ENCODE assay signal across 15 cellular contexts in genomic region chr3:197216169-197216860, GRCh38.
DNase-seq lines count a peak whose midpoint lies in the region; ATAC-seq and TF ChIP-seq lines count a peak whose summit lies in the region.
"Had no signal": no experiment of that assay in that cellular context is flagged by ENCODE, and none has a peak within 500 bp of the region (broad histone marks: within the 10 kb centered on the region; RNA-seq: fewer than 3 reads in every experiment).

No MANE protein-coding gene starts in this region.

- H3K4me3 ChIP-seq in iPS-15b (ENCODE audit: low read depth, low read length), result no peak overlapping the region
- H3K4me3 ChIP-seq in naive thymus-derived CD4-positive, alpha-beta T cell (ENCODE audit: low read length), result no peak overlapping the region
- H3K4me3 ChIP-seq: colonic mucosa had no signal

- H3K9me3 Mint-ChIP-seq in MCF 10A (ENCODE audit: unreplicated experiment), result no peaks in the 10 kb centered on the region
- H3K9me3 Mint-ChIP-seq in naive thymus-derived CD4-positive, alpha-beta T cell, result peaks cover 0 to 8% (median 0%) of the 10 kb centered on the region in 11 donors

- no peaks in the 10 kb centered on the region for H3K27me3 Mint-ChIP-seq in MCF 10A (ENCODE audit: insufficient read depth, unreplicated experiment)
- H3K27me3 Mint-ChIP-seq in naive thymus-derived CD4-positive, alpha-beta T cell, result no peaks in the 10 kb centered on the region

- BruUV-seq in MCF 10A (replicated peaks; lab: Mats Ljungman, UMichigan), result no TSS peak

- ATAC-seq in Right ventricle myocardium superior (ENCODE audit: poor library complexity) (peak; percentile 41), GM19035 (IDR thresholded peaks at IDR 0.05; ENCODE audit: unreplicated experiment) (no peak)
- no peak for ATAC-seq in naive thymus-derived CD4-positive, alpha-beta T cell
- ATAC-seq: stimulated activated naive CD8-positive, alpha-beta T cell treated with anti-CD3 and anti-CD28 coated beads, Interleukin-15, Interleukin-2, amounts not matched to agents 100 U/mL and 50 U/mL, for 24 hours had no signal

- intact Hi-C loops in Right ventricle myocardium superior (cut with DNase I) (no loop called here), cardiac septum (cut with DNase I) (no loop called here), MCF 10A (cut with micrococcal nuclease) (no loop called here)
- intact Hi-C loops in naive thymus-derived CD4-positive, alpha-beta T cell (cut with micrococcal nuclease), result no loop called here

- POLR2A ChIA-PET in MCF 10A (lab: Yijun Ruan, JAX), result interaction anchor here (0.6 to 1.3 kb wide), 7 partner anchors 9 to 285 kb away, joined by 3 to 5 read pairs (median 3); no protein-coding TSS in a partner anchor
- POLR2A ChIA-PET in naive thymus-derived CD4-positive, alpha-beta T cell (lab: Charles Lee), result no interaction called here

- no peak for TF ChIP-seq CTCF in MCF 10A (IDR thresholded peaks at IDR 0.05; ENCODE audit: unreplicated experiment)

- no peaks in the 10 kb centered on the region for H3K36me3 ChIP-seq in iPS-15b (ENCODE audit: control insufficient read depth, insufficient read depth, low read length)
- no peaks in the 10 kb centered on the region for H3K36me3 ChIP-seq in naive thymus-derived CD4-positive, alpha-beta T cell (ENCODE audit: control insufficient read depth in 2 of 3, insufficient read depth in 3 of 3, low read length in 3 of 3)
- H3K36me3 ChIP-seq: colonic mucosa had no signal

- no peak for DNase-seq in Right ventricle myocardium superior
- no peak for DNase-seq in cardiac septum (ENCODE audit: low spot score)
- DNase-seq in MCF 10A (ENCODE audit: unreplicated experiment), result peak; percentile 59
- DNase-seq in superior temporal gyrus (ENCODE audit: extremely low spot score), result no peak
- DNase-seq in naive thymus-derived CD4-positive, alpha-beta T cell, result no peak
- no peak for DNase-seq in Ammon's horn (ENCODE audit: low spot score)
- DNase-seq: 8988T; activated T-cell treated with anti-CD3 and anti-CD28 coated beads, Interleukin-2, amount 50 U/mL, for 1 hour; colonic mucosa; hypothalamus; NCI-H1436 treated with DMSO at 0.1 percent for 48 hours; stimulated activated naive CD8-positive, alpha-beta T cell treated with anti-CD3 and anti-CD28 coated beads, Interleukin-15, Interleukin-2, amounts not matched to agents 100 U/mL and 50 U/mL, for 24 hours had no signal

- peaks cover 19% of the 10 kb centered on the region for H3K4me1 ChIP-seq in iPS-15b (ENCODE audit: control insufficient read depth, insufficient read depth, low read length)
- H3K4me1 ChIP-seq in naive thymus-derived CD4-positive, alpha-beta T cell (ENCODE audit: control insufficient read depth in 2 of 2, insufficient read depth in 2 of 2, low read length in 2 of 2), result no peaks in the 10 kb centered on the region
- H3K4me1 ChIP-seq: colonic mucosa had no signal

- H3K9ac ChIP-seq in iPS-15b (ENCODE audit: low read depth, low read length), result peak overlapping the region; percentile 10

- CTCF ChIA-PET in MCF 10A (lab: Yijun Ruan, JAX), result no interaction called here
- CTCF ChIA-PET in naive thymus-derived CD4-positive, alpha-beta T cell (lab: Charles Lee), result no interaction called here

- peaks cover 5% of the 10 kb centered on the region for H3K36me3 Mint-ChIP-seq in MCF 10A (ENCODE audit: insufficient read depth, unreplicated experiment)
- H3K36me3 Mint-ChIP-seq in naive thymus-derived CD4-positive, alpha-beta T cell, result peaks cover 0 to 25% (median 15%) of the 10 kb centered on the region in 5 donors

- no peak overlapping the region for H3K27ac ChIP-seq in naive thymus-derived CD4-positive, alpha-beta T cell (ENCODE audit: low read depth, low read length)
- H3K27ac ChIP-seq: colonic mucosa, HL-60 had no signal

- no peaks in the 10 kb centered on the region for H3K9me3 ChIP-seq in iPS-15b (ENCODE audit: control insufficient read depth, insufficient read depth, low read length)
- no peaks in the 10 kb centered on the region for H3K9me3 ChIP-seq in naive thymus-derived CD4-positive, alpha-beta T cell (ENCODE audit: control insufficient read depth in 2 of 3, low read length in 3 of 3)
- H3K9me3 ChIP-seq: colonic mucosa had no signal

- peak overlapping the region; percentile 24 for H3K27ac Mint-ChIP-seq in MCF 10A (ENCODE audit: low read depth, unreplicated experiment)
- peak overlapping the region in 1 of 9 donors; percentile 57 for H3K27ac Mint-ChIP-seq in naive thymus-derived CD4-positive, alpha-beta T cell

- no peaks in the 10 kb centered on the region for H3K27me3 ChIP-seq in iPS-15b (ENCODE audit: control insufficient read depth, insufficient read depth, low read length)
- no peaks in the 10 kb centered on the region for H3K27me3 ChIP-seq in naive thymus-derived CD4-positive, alpha-beta T cell (ENCODE audit: control insufficient read depth in 2 of 2, insufficient read depth in 2 of 2, low read length in 2 of 2)
- H3K27me3 ChIP-seq: colonic mucosa had no signal

- peak overlapping the region; percentile 40 for H3K4me3 Mint-ChIP-seq in MCF 10A (ENCODE audit: unreplicated experiment)
- no peak overlapping the region for H3K4me3 Mint-ChIP-seq in naive thymus-derived CD4-positive, alpha-beta T cell

- H3K4me1 Mint-ChIP-seq in MCF 10A (ENCODE audit: insufficient read depth, unreplicated experiment), result peaks cover 37% of the 10 kb centered on the region
- H3K4me1 Mint-ChIP-seq in naive thymus-derived CD4-positive, alpha-beta T cell, result peaks cover 2 to 73% (median 66%) of the 10 kb centered on the region in 7 donors
